In the genomic region with DNA sequence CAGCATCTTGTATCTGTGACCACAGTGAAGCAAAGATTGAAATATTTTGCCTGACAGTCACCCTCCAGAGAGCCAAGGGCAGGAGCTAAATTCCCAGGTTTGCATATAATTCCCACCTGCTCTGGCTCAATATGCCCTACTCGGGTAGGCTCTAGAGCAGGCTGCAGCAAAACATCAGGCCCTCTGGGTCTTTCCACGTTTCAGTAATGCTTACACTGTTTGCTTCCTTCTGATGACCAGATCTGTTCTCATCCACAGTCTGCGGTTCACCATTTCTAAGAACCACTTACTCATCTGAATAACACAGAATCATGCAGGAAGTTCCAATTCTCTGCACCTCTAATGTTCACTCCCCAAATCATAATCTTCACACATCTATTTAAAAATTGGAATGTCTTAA, we compare ENCODE assay signal across 8 cellular contexts.
DNase-seq lines count a peak whose midpoint lies in the region; ATAC-seq, FAIRE-seq and TF ChIP-seq lines count a peak whose summit lies in the region.

No MANE protein-coding gene starts in this region.

- no peaks in the 10 kb centered on the region for H3K27me3 ChIP-seq in bronchial epithelial cell (ENCODE audit: control insufficient read depth, insufficient read depth, low read length)

- no peak overlapping the region for H3K4me3 Mint-ChIP-seq in type B pancreatic cell

- H3K4me3 ChIP-seq in bronchial epithelial cell (ENCODE audit: low read depth, low read length): no peak overlapping the region

- no peaks in the 10 kb centered on the region for H3K36me3 Mint-ChIP-seq in type B pancreatic cell

- peaks cover under 1% of the 10 kb centered on the region for H3K4me1 Mint-ChIP-seq in type B pancreatic cell (ENCODE audit: unreplicated experiment)

- DNase-seq in GM18507 (ENCODE audit: extremely low spot score, insufficient read length, low read depth): peak; percentile 7
- DNase-seq in T-helper 1 cell: peak in 3 of 5 donors; percentile 6 to 89 (median 13)
- peak; percentile 70 for DNase-seq in bronchial epithelial cell (ENCODE audit: low read depth)
- peak; percentile 2 to 18 (median 17) for DNase-seq in stimulated activated CD4-positive, alpha-beta T cell treated with anti-CD3 and anti-CD28 coated beads, TNF-alpha, amount 100 ng/mL, for 24 hours (ENCODE audit: low read depth in 3 of 3)
- DNase-seq in NCI-H1048 (lab: John Stamatoyannopoulos, UW): no peak
- DNase-seq in type B pancreatic cell (ENCODE audit: extremely low spot score, unreplicated experiment): no peak
- no peak for DNase-seq in NCI-H146 treated with DMSO at 0.1 percent for 48 hours (lab: John Stamatoyannopoulos, UW; ENCODE audit: unreplicated experiment)

- TF ChIP-seq CTCF in bronchial epithelial cell (IDR thresholded peaks at IDR 0.05; ENCODE audit: insufficient read depth, low read length, severe bottlenecking) (no peak), type B pancreatic cell (conservative IDR thresholded peaks at IDR 0.05) (no peak)

- ATAC-seq in HG02798 (IDR thresholded peaks at IDR 0.05; ENCODE audit: poor library complexity, unreplicated experiment): peak; percentile 79

- FAIRE-seq in GM18507 (lab: Jason Lieb, UNC): peak; percentile 59
- no peak for FAIRE-seq in bronchial epithelial cell (lab: Jason Lieb, UNC)

- H3K36me3 ChIP-seq in bronchial epithelial cell (ENCODE audit: control insufficient read depth, insufficient read depth, low read length): no peaks in the 10 kb centered on the region

- H3K9me3 Mint-ChIP-seq in type B pancreatic cell: no peaks in the 10 kb centered on the region

- no peak overlapping the region for H3K27ac Mint-ChIP-seq in type B pancreatic cell

- H3K27me3 Mint-ChIP-seq in type B pancreatic cell: no peaks in the 10 kb centered on the region

Comparison
In these comparisons a context has a peak if more than half of its experiments do, and no peak if none do; other contexts are left out.
1. DNase-seq: peak in GM18507 (single experiment), T-helper 1 cell (3 of 5), bronchial epithelial cell (single experiment) and stimulated activated CD4-positive, alpha-beta T cell treated with anti-CD3 and anti-CD28 coated beads, TNF-alpha, amount 100 ng/mL, for 24 hours (3 of 3); none in NCI-H1048 (single experiment), type B pancreatic cell (single experiment) and NCI-H146 treated with DMSO at 0.1 percent for 48 hours (single experiment).